9 cellular contexts compared by ENCODE assay signal in genomic region chr15:64773606-64774555, GRCh38. TPM values are rescaled to one million over a fixed set of nuclear protein-coding genes. Genes with fewer than 3 reads are reported as not detected.
DNase-seq lines count a peak whose midpoint lies in the region; ATAC-seq and TF ChIP-seq lines count a peak whose summit lies in the region.
"Had no signal": no experiment of that assay in that cellular context is flagged by ENCODE, and none has a peak within 500 bp of the region (broad histone marks: within the 10 kb centered on the region; RNA-seq: fewer than 3 reads in every experiment).

No MANE protein-coding gene starts in this region.

- H3K4me3 ChIP-seq in HUES64 (ENCODE audit: low read length) (peak overlapping the region; percentile 80), astrocyte of the cerebellum (ENCODE audit: low read depth, low read length) (peak overlapping the region; percentile 50), kidney epithelial cell (ENCODE audit: low read depth, low read length) (peak overlapping the region; percentile 55)

- TF ChIP-seq CTCF in astrocyte of the cerebellum (IDR thresholded peaks at IDR 0.05; ENCODE audit: low read depth, low read length, missing control alignments) (no peak), kidney epithelial cell (IDR thresholded peaks at IDR 0.05; ENCODE audit: insufficient read depth, low read length, poor library complexity, severe bottlenecking) (no peak)

- H3K9ac ChIP-seq in HUES64 (ENCODE audit: low read depth, low read length): peak overlapping the region; percentile 88

- H3K27ac ChIP-seq in HUES64 (ENCODE audit: low read depth, low read length): peak overlapping the region; percentile 84

- no peaks in the 10 kb centered on the region for H3K9me3 ChIP-seq in HUES64 (ENCODE audit: insufficient read depth, low read depth, low read length)

- in situ Hi-C loops in astrocyte of the cerebellum (cut with HindIII; ENCODE audit: low sequenced_read_pairs): no loop called here

- H3K4me1 Mint-ChIP-seq in stimulated activated memory B cell treated with anti-CD40 and anti-IgM and Interleukin-4, amounts not matched to agents 10 μg/mL and 1 μg/mL and 100 μg/mL, for 72 hours: peaks cover 6% of the 10 kb centered on the region

- ATAC-seq in stimulated activated memory B cell treated with anti-CD40 and anti-IgM and Interleukin-4, amounts not matched to agents 10 μg/mL and 1 μg/mL and 100 μg/mL, for 72 hours: no peak
- ATAC-seq in GM18502 (IDR thresholded peaks at IDR 0.05; ENCODE audit: poor library complexity, unreplicated experiment) (no peak), HG02852 (IDR thresholded peaks at IDR 0.05; ENCODE audit: unreplicated experiment) (no peak)

- peaks cover 39% of the 10 kb centered on the region for H3K27me3 Mint-ChIP-seq in stimulated activated memory B cell treated with anti-CD40 and anti-IgM and Interleukin-4, amounts not matched to agents 10 μg/mL and 1 μg/mL and 100 μg/mL, for 72 hours

- DNase-seq in astrocyte of the cerebellum (ENCODE audit: low read depth): no peak
- DNase-seq in kidney epithelial cell (ENCODE audit: low read depth): no peak
- DNase-seq in kidney glomerular epithelial cell (lab: John Stamatoyannopoulos, UW): no peak
- DNase-seq in NCI-H2029 treated with DMSO at 0.1 percent for 48 hours (lab: John Stamatoyannopoulos, UW): no peak
- DNase-seq: GOT3 had no signal

- H3K4me3 Mint-ChIP-seq in stimulated activated memory B cell treated with anti-CD40 and anti-IgM and Interleukin-4, amounts not matched to agents 10 μg/mL and 1 μg/mL and 100 μg/mL, for 72 hours: peak overlapping the region; percentile 38

- no peaks in the 10 kb centered on the region for H3K9me3 Mint-ChIP-seq in stimulated activated memory B cell treated with anti-CD40 and anti-IgM and Interleukin-4, amounts not matched to agents 10 μg/mL and 1 μg/mL and 100 μg/mL, for 72 hours

- no peaks in the 10 kb centered on the region for H3K36me3 Mint-ChIP-seq in stimulated activated memory B cell treated with anti-CD40 and anti-IgM and Interleukin-4, amounts not matched to agents 10 μg/mL and 1 μg/mL and 100 μg/mL, for 72 hours

- no peaks in the 10 kb centered on the region for H3K36me3 ChIP-seq in HUES64 (ENCODE audit: insufficient read depth, low read length)
- H3K36me3 ChIP-seq in kidney epithelial cell (ENCODE audit: control insufficient read depth, insufficient read depth, low read length): no peaks in the 10 kb centered on the region

- H3K27ac Mint-ChIP-seq in stimulated activated memory B cell treated with anti-CD40 and anti-IgM and Interleukin-4, amounts not matched to agents 10 μg/mL and 1 μg/mL and 100 μg/mL, for 72 hours: no peak overlapping the region

- peaks cover 15% of the 10 kb centered on the region; the same call in 1 of the 2 replicates for H3K27me3 ChIP-seq in HUES64 (ENCODE audit: insufficient read depth, low read length)
- peaks cover 11% of the 10 kb centered on the region for H3K27me3 ChIP-seq in kidney epithelial cell (ENCODE audit: control insufficient read depth, insufficient read depth, low read length)

- 4% methylated on average over 23 of the region's 23 CpGs for WGBS in HUES64

- H3K4me1 ChIP-seq in HUES64 (ENCODE audit: insufficient read depth, low read length): peaks cover 39% of the 10 kb centered on the region

RNA-seq across cellular contexts. Expression of gene RBPMS2, which starts 1.5 kb away (rescaled TPM):
- polyA plus RNA-seq in HUES64 (2013, experiment 1 of 2): 127 TPM
- 147 TPM for polyA plus RNA-seq in HUES64 (2013, experiment 2 of 2)
- 1.4 and 1.9 TPM in 2 replicates for total RNA-seq in kidney epithelial cell

RNA-seq across cellular contexts. Expression of gene PIF1, which starts 51.6 kb away (rescaled TPM):
- 29.3 TPM for polyA plus RNA-seq in HUES64 (2013, experiment 1 of 2)
- 31.6 TPM for polyA plus RNA-seq in HUES64 (2013, experiment 2 of 2)
- 1.9 and 2.3 TPM in 2 replicates for total RNA-seq in kidney epithelial cell
